1 cellular context compared by ENCODE assay signal in genomic region chr2:242098445-242099128, GRCh38.
TF ChIP-seq lines count a peak whose summit lies in the region.

No MANE protein-coding gene starts in this region.

TF ChIP-seq in K562, 482 proteins besides CTCF, POLR2A, EP300 and RAD21 (continued from another document):
- TF ChIP-seq ZNF583 (CRISPR knock-in tag; IDR thresholded peaks at IDR 0.05) (no peak), PKNOX1 (IDR thresholded peaks at IDR 0.05) (no peak; the same call in 1 of the 2 replicates), SMARCE1 (IDR thresholded peaks at IDR 0.05) (peak; percentile 86), GABPA (tag; conservative IDR thresholded peaks at IDR 0.05; ENCODE audit: low read depth) (no peak), PTRF (tag; IDR thresholded peaks at IDR 0.05) (no peak), GATA2 (CRISPR knock-in tag; IDR thresholded peaks at IDR 0.05) (no peak), DNMT1 (IDR thresholded peaks at IDR 0.05) (no peak), PTBP1 (IDR thresholded peaks at IDR 0.05; ENCODE audit: low read depth, low read length) (no peak), BRD4 (IDR thresholded peaks at IDR 0.05) (no peak), CBX5 (IDR thresholded peaks at IDR 0.05; ENCODE audit: borderline replicate concordance, low read depth) (no peak), HEY1 (CRISPR knock-in tag; IDR thresholded peaks at IDR 0.05; ENCODE audit: borderline replicate concordance) (no peak), TFAM (CRISPR knock-in tag; conservative IDR thresholded peaks at IDR 0.05) (no peak), DDX20 (tag; IDR thresholded peaks at IDR 0.05; ENCODE audit: low read depth) (no peak), ZZZ3 (IDR thresholded peaks at IDR 0.05) (no peak), FOXM1 (IDR thresholded peaks at IDR 0.05; ENCODE audit: low read depth) (no peak), FOXM1 (CRISPR knock-in tag; IDR thresholded peaks at IDR 0.05; ENCODE audit: low read depth) (no peak), KLF6 (CRISPR knock-in tag; IDR thresholded peaks at IDR 0.05; ENCODE audit: borderline replicate concordance) (no peak), ZNF589 (CRISPR knock-in tag; IDR thresholded peaks at IDR 0.05; ENCODE audit: low read depth) (no peak), GATAD2B (IDR thresholded peaks at IDR 0.05; ENCODE audit: borderline replicate concordance) (no peak), ZNF431 (CRISPR knock-in tag; IDR thresholded peaks at IDR 0.05) (no peak), RCOR1 (IDR thresholded peaks at IDR 0.05; ENCODE audit: borderline replicate concordance in 1 of 2, low read depth in 2 of 2, low read length in 2 of 2) (no peak), ATF7 (IDR thresholded peaks at IDR 0.05) (peak; percentile 47), ERF (CRISPR knock-in tag; IDR thresholded peaks at IDR 0.05) (no peak), SP2 (IDR thresholded peaks at IDR 0.05; ENCODE audit: extremely low read depth, low read depth, low read length, poor library complexity, severe bottlenecking) (no peak), ZNF24 (IDR thresholded peaks at IDR 0.05) (0 out of 2 replicates have a peak, but pooled peaks have one; percentile 12), PHB2 (IDR thresholded peaks at IDR 0.05; ENCODE audit: low read depth) (0 out of 2 replicates have a peak, but pooled peaks have one; percentile 52), GTF3C2 (IDR thresholded peaks at IDR 0.05; ENCODE audit: borderline replicate concordance, extremely low read depth, insufficient read length) (no peak), L3MBTL2 (IDR thresholded peaks at IDR 0.05) (peak; percentile 65), ZNF12 (CRISPR knock-in tag; IDR thresholded peaks at IDR 0.05) (no peak), KDM4B (IDR thresholded peaks at IDR 0.05; ENCODE audit: borderline replicate concordance in 2 of 2, low read depth in 1 of 2) (no peak), KLF10 (CRISPR knock-in tag; IDR thresholded peaks at IDR 0.05) (no peak), HNRNPLL (IDR thresholded peaks at IDR 0.05; ENCODE audit: low read depth, low read length, poor library complexity, severe bottlenecking) (no peak), BRD9 (IDR thresholded peaks at IDR 0.05; ENCODE audit: low read depth, partially characterized antibody) (peak; percentile 44), FOXP1 (CRISPR knock-in tag; IDR thresholded peaks at IDR 0.05) (no peak), ARID2 (IDR thresholded peaks at IDR 0.05) (0 out of 2 replicates have a peak, but pooled peaks have one; percentile 13), ZNF830 (CRISPR knock-in tag; IDR thresholded peaks at IDR 0.05) (no peak), ETV6 (IDR thresholded peaks at IDR 0.05; ENCODE audit: borderline replicate concordance in 1 of 2, low read depth in 2 of 2, low read length in 1 of 2) (no peak), ETV6 (CRISPR knock-in tag; IDR thresholded peaks at IDR 0.05; ENCODE audit: borderline replicate concordance) (no peak), HNRNPL (IDR thresholded peaks at IDR 0.05; ENCODE audit: low read depth, low read length) (no peak), E2F6 (IDR thresholded peaks at IDR 0.05; ENCODE audit: borderline replicate concordance in 1 of 2, extremely low read depth in 1 of 2, insufficient read depth in 1 of 2, insufficient read length in 1 of 2, low read depth in 1 of 2, low read length in 1 of 2, poor library complexity in 1 of 2, severe bottlenecking in 1 of 2) (peak in 1 of 2 experiments; percentile 35), POLR2B (IDR thresholded peaks at IDR 0.05; ENCODE audit: low read depth, partially characterized antibody) (no peak), COPS2 (conservative IDR thresholded peaks at IDR 0.05) (no peak), POLR3A (IDR thresholded peaks at IDR 0.05; ENCODE audit: borderline replicate concordance, extremely low read depth, insufficient read depth, insufficient read length) (no peak)
- TF ChIP-seq, protein P1, sequence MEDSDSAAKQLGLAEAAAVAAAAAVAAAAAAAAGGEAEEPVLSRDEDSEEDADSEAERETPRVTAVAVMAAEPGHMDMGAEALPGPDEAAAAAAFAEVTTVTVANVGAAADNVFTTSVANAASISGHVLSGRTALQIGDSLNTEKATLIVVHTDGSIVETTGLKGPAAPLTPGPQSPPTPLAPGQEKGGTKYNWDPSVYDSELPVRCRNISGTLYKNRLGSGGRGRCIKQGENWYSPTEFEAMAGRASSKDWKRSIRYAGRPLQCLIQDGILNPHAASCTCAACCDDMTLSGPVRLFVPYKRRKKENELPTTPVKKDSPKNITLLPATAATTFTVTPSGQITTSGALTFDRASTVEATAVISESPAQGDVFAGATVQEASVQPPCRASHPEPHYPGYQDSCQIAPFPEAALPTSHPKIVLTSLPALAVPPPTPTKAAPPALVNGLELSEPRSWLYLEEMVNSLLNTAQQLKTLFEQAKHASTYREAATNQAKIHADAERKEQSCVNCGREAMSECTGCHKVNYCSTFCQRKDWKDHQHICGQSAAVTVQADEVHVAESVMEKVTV (CRISPR knock-in tag; IDR thresholded peaks at IDR 0.05), result no peak
- TF ChIP-seq, protein P2, sequence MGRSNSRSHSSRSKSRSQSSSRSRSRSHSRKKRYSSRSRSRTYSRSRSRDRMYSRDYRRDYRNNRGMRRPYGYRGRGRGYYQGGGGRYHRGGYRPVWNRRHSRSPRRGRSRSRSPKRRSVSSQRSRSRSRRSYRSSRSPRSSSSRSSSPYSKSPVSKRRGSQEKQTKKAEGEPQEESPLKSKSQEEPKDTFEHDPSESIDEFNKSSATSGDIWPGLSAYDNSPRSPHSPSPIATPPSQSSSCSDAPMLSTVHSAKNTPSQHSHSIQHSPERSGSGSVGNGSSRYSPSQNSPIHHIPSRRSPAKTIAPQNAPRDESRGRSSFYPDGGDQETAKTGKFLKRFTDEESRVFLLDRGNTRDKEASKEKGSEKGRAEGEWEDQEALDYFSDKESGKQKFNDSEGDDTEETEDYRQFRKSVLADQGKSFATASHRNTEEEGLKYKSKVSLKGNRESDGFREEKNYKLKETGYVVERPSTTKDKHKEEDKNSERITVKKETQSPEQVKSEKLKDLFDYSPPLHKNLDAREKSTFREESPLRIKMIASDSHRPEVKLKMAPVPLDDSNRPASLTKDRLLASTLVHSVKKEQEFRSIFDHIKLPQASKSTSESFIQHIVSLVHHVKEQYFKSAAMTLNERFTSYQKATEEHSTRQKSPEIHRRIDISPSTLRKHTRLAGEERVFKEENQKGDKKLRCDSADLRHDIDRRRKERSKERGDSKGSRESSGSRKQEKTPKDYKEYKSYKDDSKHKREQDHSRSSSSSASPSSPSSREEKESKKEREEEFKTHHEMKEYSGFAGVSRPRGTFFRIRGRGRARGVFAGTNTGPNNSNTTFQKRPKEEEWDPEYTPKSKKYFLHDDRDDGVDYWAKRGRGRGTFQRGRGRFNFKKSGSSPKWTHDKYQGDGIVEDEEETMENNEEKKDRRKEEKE (IDR thresholded peaks at IDR 0.05; ENCODE audit: borderline replicate concordance in 1 of 2, control insufficient read depth in 1 of 2, low read depth in 2 of 2, low read length in 1 of 2), result no peak
- TF ChIP-seq, protein P3, sequence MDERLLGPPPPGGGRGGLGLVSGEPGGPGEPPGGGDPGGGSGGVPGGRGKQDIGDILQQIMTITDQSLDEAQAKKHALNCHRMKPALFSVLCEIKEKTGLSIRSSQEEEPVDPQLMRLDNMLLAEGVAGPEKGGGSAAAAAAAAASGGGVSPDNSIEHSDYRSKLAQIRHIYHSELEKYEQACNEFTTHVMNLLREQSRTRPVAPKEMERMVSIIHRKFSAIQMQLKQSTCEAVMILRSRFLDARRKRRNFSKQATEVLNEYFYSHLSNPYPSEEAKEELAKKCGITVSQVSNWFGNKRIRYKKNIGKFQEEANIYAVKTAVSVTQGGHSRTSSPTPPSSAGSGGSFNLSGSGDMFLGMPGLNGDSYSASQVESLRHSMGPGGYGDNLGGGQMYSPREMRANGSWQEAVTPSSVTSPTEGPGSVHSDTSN (CRISPR knock-in tag; IDR thresholded peaks at IDR 0.05; ENCODE audit: low read depth), result no peak
- TF ChIP-seq, protein P3 (tag; conservative IDR thresholded peaks at IDR 0.05; ENCODE audit: low read depth), result no peak
- TF ChIP-seq, protein P4, sequence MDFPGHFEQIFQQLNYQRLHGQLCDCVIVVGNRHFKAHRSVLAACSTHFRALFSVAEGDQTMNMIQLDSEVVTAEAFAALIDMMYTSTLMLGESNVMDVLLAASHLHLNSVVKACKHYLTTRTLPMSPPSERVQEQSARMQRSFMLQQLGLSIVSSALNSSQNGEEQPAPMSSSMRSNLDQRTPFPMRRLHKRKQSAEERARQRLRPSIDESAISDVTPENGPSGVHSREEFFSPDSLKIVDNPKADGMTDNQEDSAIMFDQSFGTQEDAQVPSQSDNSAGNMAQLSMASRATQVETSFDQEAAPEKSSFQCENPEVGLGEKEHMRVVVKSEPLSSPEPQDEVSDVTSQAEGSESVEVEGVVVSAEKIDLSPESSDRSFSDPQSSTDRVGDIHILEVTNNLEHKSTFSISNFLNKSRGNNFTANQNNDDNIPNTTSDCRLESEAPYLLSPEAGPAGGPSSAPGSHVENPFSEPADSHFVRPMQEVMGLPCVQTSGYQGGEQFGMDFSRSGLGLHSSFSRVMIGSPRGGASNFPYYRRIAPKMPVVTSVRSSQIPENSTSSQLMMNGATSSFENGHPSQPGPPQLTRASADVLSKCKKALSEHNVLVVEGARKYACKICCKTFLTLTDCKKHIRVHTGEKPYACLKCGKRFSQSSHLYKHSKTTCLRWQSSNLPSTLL (IDR thresholded peaks at IDR 0.05), result no peak
